ENCODE assay signal across 14 cellular contexts in genomic region chr2:236711440-236711839, GRCh38.
DNase-seq lines count a peak whose midpoint lies in the region; ATAC-seq and TF ChIP-seq lines count a peak whose summit lies in the region.
"Had no signal": no experiment of that assay in that cellular context is flagged by ENCODE, and none has a peak within 500 bp of the region (broad histone marks: within the 10 kb centered on the region; RNA-seq: fewer than 3 reads in every experiment).

No MANE protein-coding gene starts in this region.

- TF ChIP-seq POLR2A in NB4 (IDR thresholded peaks at IDR 0.05; ENCODE audit: extremely low read depth, insufficient read length) (no peak), esophagus squamous epithelium (IDR thresholded peaks at IDR 0.05) (no peak)

- H3K4me1 ChIP-seq in esophagus squamous epithelium, result peaks cover 0 to 65% (median 26%) of the 10 kb centered on the region in 3 donors

- TF ChIP-seq CTCF in NB4 (IDR thresholded peaks at IDR 0.05; ENCODE audit: low read depth, low read length), result no peak
- TF ChIP-seq CTCF in esophagus squamous epithelium (IDR thresholded peaks at IDR 0.05), result no peak
- TF ChIP-seq CTCF in omental fat pad (IDR thresholded peaks at IDR 0.05), result no peak

- H3K36me3 ChIP-seq in esophagus squamous epithelium, result no peaks in the 10 kb centered on the region

- no peaks in the 10 kb centered on the region for H3K9me3 ChIP-seq in esophagus squamous epithelium

- no peaks in the 10 kb centered on the region for H3K27me3 ChIP-seq in esophagus squamous epithelium

- peak overlapping the region; percentile 61 to 82 (median 72) for H3K27ac ChIP-seq in esophagus squamous epithelium
- H3K27ac ChIP-seq: parathyroid adenoma, VCaP had no signal

- intact Hi-C loops in esophagus squamous epithelium (cut with DNase I), result no loop called here

- H3K4me3 ChIP-seq in NB4 (ENCODE audit: low read depth, low read length), result no peak overlapping the region
- H3K4me3 ChIP-seq in esophagus squamous epithelium, result no peak overlapping the region

- ATAC-seq in omental fat pad (ENCODE audit: low FRiP score), result peak; percentile 75
- no peak for ATAC-seq in HG03097 (IDR thresholded peaks at IDR 0.05; ENCODE audit: low FRiP score, unreplicated experiment)
- ATAC-seq in GM19324 (IDR thresholded peaks at IDR 0.05; ENCODE audit: low FRiP score, unreplicated experiment), result no peak
- ATAC-seq: activated T-cell treated with anti-CD3 and anti-CD28 coated beads, Interleukin-2, amount 50 U/mL, for 4 hours; left colon; Panc1 had no signal

- WGBS in esophagus squamous epithelium, 2 donors, result 65 to 86% methylated on average over 1 to 2 of the region's 2 CpGs

- peak; percentile 6 for DNase-seq in EH (ENCODE audit: low read depth)
- peak; percentile 17 for DNase-seq in NB4 (ENCODE audit: low read depth)
- DNase-seq in esophagus squamous epithelium (lab: John Stamatoyannopoulos, UW), result no peak
- no peak for DNase-seq in omental fat pad (ENCODE audit: low spot score)
- DNase-seq in retina, result no peak
- DNase-seq in NCI-H187 (lab: John Stamatoyannopoulos, UW), result no peak
- DNase-seq: activated T-cell treated with anti-CD3 and anti-CD28 coated beads, Interleukin-2, amount 50 U/mL, for 4 hours; left colon; NCI-H1930 had no signal

Comparison
In these comparisons a context has a peak if more than half of its experiments do, and no peak if none do; other contexts are left out.
1. DNase-seq: peak in EH (single experiment) and NB4 (single experiment); none in esophagus squamous epithelium (single experiment), omental fat pad (single experiment), retina (single experiment) and NCI-H187 (0 of 2).